In the genomic region with DNA sequence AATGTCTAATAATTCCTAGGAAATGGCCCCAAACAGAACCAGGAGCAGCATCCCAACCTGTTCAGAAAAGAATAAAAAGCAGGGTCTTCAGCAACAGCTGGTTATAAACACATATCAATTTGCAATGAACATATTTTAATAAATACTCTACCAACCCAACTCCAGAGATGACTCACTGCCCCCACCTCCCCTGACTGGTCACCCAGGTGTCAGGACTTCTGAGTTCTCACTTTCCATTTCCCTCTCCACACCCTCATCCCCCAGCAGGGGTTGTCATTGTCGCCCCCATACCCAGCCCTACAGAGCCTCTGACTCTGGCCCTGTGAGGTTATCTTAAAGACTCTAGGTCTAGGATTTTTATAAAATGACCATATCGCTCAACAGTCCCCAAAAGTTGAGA, we compare ENCODE assay signal across 25 cellular contexts. TPM values are rescaled to one million over a fixed set of nuclear protein-coding genes. Genes with fewer than 3 reads are reported as not detected.
"Had no signal": no experiment of that assay in that cellular context is flagged by ENCODE, and none has a peak within 500 bp of the region (broad histone marks: within the 10 kb centered on the region; RNA-seq: fewer than 3 reads in every experiment).

No MANE protein-coding gene starts in this region.

- ATAC-seq: lower lobe of right lung; naive thymus-derived CD4-positive, alpha-beta T cell; upper lobe of right lung had no signal

- H3K9me3 Mint-ChIP-seq: brain; dendritic cell treated with granulocyte-macrophage colony-stimulating factor and Interleukin-4, amounts not matched to agents 40 ng/mL and 50 ng/mL, for 4 days had no signal

- H3K4me1 ChIP-seq: lower lobe of right lung, upper lobe of right lung had no signal

- H3K27ac Mint-ChIP-seq: brain; dendritic cell treated with granulocyte-macrophage colony-stimulating factor and Interleukin-4, amounts not matched to agents 40 ng/mL and 50 ng/mL, for 4 days; progenitor cell of endocrine pancreas; stimulated activated naive B cell treated with anti-CD40 and anti-IgM and Interleukin-4, amounts not matched to agents 10 μg/mL and 1 μg/mL and 100 μg/mL, for 72 hours had no signal

- H3K36me3 ChIP-seq: lower lobe of right lung, upper lobe of right lung had no signal

- H3K9me3 ChIP-seq: lower lobe of right lung, upper lobe of right lung had no signal

- H3K27ac ChIP-seq: lower lobe of right lung, upper lobe of right lung had no signal

- H3K27me3 ChIP-seq: upper lobe of right lung had no signal

- H3K36me3 Mint-ChIP-seq: brain had no signal

- H3K27me3 Mint-ChIP-seq: brain; dendritic cell treated with granulocyte-macrophage colony-stimulating factor and Interleukin-4, amounts not matched to agents 40 ng/mL and 50 ng/mL, for 4 days; naive thymus-derived CD4-positive, alpha-beta T cell; progenitor cell of endocrine pancreas; stimulated activated naive B cell treated with anti-CD40 and anti-IgM and Interleukin-4, amounts not matched to agents 10 μg/mL and 1 μg/mL and 100 μg/mL, for 72 hours had no signal

- DNase-seq: activated CD4-positive, alpha-beta T cell treated with anti-CD3 and anti-CD28 coated beads for 1 hour; activated CD4-positive, alpha-beta T cell treated with anti-CD3 and anti-CD28 coated beads, Interleukin-2, amount 50 U/mL, for 4 hours; activated effector memory CD4-positive, alpha-beta T cell treated with anti-CD3 and anti-CD28 coated beads, Interleukin-2, amount 50 U/mL, for 16 hours; activated naive CD4-positive, alpha-beta T cell treated with anti-CD3 and anti-CD28 coated beads, Interleukin-2, amount 50 U/mL, for 16 hours; aorta; effector CD4-positive, alpha-beta T cell; erythroblast; foreskin fibroblast; kidney; lower lobe of right lung; naive thymus-derived CD4-positive, alpha-beta T cell; retina; stimulated activated CD4-positive, alpha-beta T cell treated with anti-CD3 and anti-CD28 coated beads, Interleukin-2, amount 100 ng/mL, for 48 hours; stimulated activated CD8-positive, alpha-beta memory T cell treated with anti-CD3 and anti-CD28 coated beads, Interleukin-4, amount 100 ng/mL, for 48 hours; stimulated activated naive B cell treated with anti-CD40 and anti-IgM and Interleukin-4, amounts not matched to agents 10 μg/mL and 1 μg/mL and 100 μg/mL, for 72 hours; T-helper 2 cell had no signal

- H3K4me3 Mint-ChIP-seq: brain; dendritic cell treated with granulocyte-macrophage colony-stimulating factor and Interleukin-4, amounts not matched to agents 40 ng/mL and 50 ng/mL, for 4 days; naive thymus-derived CD4-positive, alpha-beta T cell; stimulated activated naive B cell treated with anti-CD40 and anti-IgM and Interleukin-4, amounts not matched to agents 10 μg/mL and 1 μg/mL and 100 μg/mL, for 72 hours had no signal

- H3K4me3 ChIP-seq: lower lobe of right lung, upper lobe of right lung had no signal

RNA-seq across cellular contexts. Expression of gene SERPINE3, which starts 6.9 kb away (rescaled TPM):
- total RNA-seq: aorta; cardiac septum; fibroblast of lung; kidney; lower lobe of right lung; mesenteric fat pad; naive thymus-derived CD4-positive, alpha-beta T cell; osteoblast; progenitor cell of endocrine pancreas; subcutaneous adipose tissue; upper lobe of right lung had no signal
- polyA plus RNA-seq: aorta; fibroblast of lung; naive thymus-derived CD4-positive, alpha-beta T cell had no signal
